ENCODE assay signal across 1 cellular context in the genomic region with DNA sequence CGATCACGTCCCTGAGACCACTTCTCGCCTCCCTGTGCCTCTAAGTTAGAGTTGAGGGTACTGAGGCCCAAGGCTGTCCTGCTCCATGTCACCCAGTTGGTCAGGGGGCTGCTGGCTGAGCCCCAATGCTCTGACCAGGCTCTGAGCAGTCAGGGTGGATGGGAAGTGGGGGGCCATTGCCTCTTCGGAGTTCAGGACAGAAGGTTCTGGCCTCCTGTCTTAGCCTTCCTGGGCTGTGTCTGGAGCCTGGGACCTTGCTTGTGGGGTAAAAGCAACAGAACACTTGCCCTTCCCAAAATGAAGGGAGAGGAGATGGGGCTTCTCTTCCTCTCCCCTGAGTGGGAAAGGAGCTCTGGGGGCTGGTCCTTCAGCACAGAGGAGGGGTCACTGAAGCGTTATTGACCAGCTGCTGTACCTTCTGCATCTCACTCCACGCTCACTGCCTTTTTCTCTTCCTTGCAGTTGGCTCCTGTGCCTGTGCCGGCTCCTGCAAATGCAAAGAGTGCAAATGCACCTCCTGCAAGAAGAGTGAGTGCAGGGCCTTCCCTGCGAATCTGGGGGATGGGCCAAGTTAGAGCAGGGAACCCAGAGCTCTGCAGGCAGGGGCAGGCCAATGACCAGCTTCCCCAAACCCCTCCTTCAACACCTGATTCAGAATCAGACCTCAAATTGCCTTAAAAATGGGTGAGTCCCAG.
TF ChIP-seq lines count a peak whose summit lies in the region.

No MANE protein-coding gene starts in this region.

TF ChIP-seq in SK-N-SH, 30 proteins besides CTCF, POLR2A, EP300 and RAD21:
- TF ChIP-seq TEAD4 (IDR thresholded peaks at IDR 0.05; ENCODE audit: borderline replicate concordance, insufficient read depth) (no peak), TAF1 (IDR thresholded peaks at IDR 0.05; ENCODE audit: borderline replicate concordance, low read depth, low read length) (no peak), RXRA (IDR thresholded peaks at IDR 0.05; ENCODE audit: borderline replicate concordance, low read depth) (no peak), JUND (IDR thresholded peaks at IDR 0.05) (no peak), RCOR1 (IDR thresholded peaks at IDR 0.05; ENCODE audit: low read length) (no peak), IRF3 (IDR thresholded peaks at IDR 0.05; ENCODE audit: low read depth, low read length) (no peak), RFX5 (IDR thresholded peaks at IDR 0.05; ENCODE audit: low read length) (no peak), MEF2A (IDR thresholded peaks at IDR 0.05; ENCODE audit: borderline replicate concordance, low read depth) (no peak), FOSL2 (IDR thresholded peaks at IDR 0.05; ENCODE audit: borderline replicate concordance, low read depth) (no peak), NFIC (IDR thresholded peaks at IDR 0.05; ENCODE audit: borderline replicate concordance) (no peak), TCF12 (IDR thresholded peaks at IDR 0.05) (no peak), POLR2AphosphoS5 (IDR thresholded peaks at IDR 0.05; ENCODE audit: low read depth, low read length) (no peak), EZH2phosphoT487 (IDR thresholded peaks at IDR 0.05; ENCODE audit: borderline replicate concordance, low read depth) (no peak)
TF ChIP-seq in SK-N-SH: peak in this region for 0.
